In the genomic region with DNA sequence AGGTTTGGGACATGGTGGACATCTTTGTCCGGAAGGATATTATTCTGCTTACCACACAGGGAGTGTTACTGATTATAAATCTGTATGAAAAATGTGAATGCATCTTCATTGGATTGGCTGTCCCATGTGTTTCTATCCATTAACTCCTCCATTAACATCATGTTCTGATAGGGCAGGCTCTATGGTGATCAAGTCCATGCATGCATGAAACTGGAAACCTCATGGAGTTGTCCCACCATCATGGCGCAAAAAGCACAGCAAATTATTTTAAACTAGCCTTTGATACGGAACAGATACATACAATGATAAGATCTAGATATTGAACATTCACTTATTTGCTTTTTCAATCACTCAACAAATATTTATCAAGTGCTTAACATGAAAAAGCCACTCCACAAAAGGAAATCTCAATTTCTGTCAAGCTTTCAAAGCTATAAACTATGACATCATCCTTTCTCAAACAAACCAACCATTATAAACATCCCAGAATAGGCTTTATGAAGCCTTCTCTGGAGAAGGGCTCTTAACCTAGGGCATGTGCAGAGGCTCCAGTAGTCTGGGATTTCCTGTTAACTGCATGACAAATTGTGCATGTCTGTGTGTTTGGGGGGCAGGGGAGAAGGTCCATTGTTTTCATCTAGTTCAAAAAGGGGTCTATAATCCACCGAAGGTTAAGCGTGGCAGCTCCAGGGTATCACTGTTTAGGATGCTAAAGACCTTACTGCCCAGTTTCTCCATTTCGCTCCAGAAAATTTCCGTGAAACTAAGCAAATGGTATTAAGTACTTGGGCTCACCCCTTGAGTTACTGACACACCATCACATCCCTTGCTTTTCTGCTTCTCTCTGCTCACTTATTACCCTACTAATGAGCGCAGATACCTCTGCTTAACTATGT, we compare ENCODE assay signal across 12 cellular contexts. TPM values are rescaled to one million over a fixed set of nuclear protein-coding genes. Genes with fewer than 3 reads are reported as not detected.
DNase-seq lines count a peak whose midpoint lies in the region; ATAC-seq and TF ChIP-seq lines count a peak whose summit lies in the region.
"Had no signal": no experiment of that assay in that cellular context is flagged by ENCODE, and none has a peak within 500 bp of the region (broad histone marks: within the 10 kb centered on the region; RNA-seq: fewer than 3 reads in every experiment).

No MANE protein-coding gene starts in this region.

- no peak for TF ChIP-seq CTCF in coronary artery (IDR thresholded peaks at IDR 0.05)
- no peak for TF ChIP-seq CTCF in esophagus muscularis mucosa (IDR thresholded peaks at IDR 0.05)

- H3K4me3 ChIP-seq in coronary artery (no peak overlapping the region), esophagus muscularis mucosa (no peak overlapping the region)

- H3K9me3 Mint-ChIP-seq in activated T-cell treated with anti-CD3 and anti-CD28 coated beads, Interleukin-2, amount 50 U/mL, for 72 hours = no peaks in the 10 kb centered on the region
- H3K9me3 Mint-ChIP-seq: activated naive CD4-positive, alpha-beta T cell treated with anti-CD3 and anti-CD28 coated beads, Interleukin-2, amount 10 ng/mL, durations not matched to agents 7 days and 5 days had no signal

- no peaks in the 10 kb centered on the region for H3K9me3 ChIP-seq in esophagus muscularis mucosa

- intact Hi-C loops in esophagus muscularis mucosa (cut with DNase I) = no loop called here

- ATAC-seq in activated T-cell treated with anti-CD3 and anti-CD28 coated beads, Interleukin-2, amount 50 U/mL, for 72 hours (replicated peaks in 1 of 2) = no peak
- no peak for ATAC-seq in GM21717 (IDR thresholded peaks at IDR 0.05; ENCODE audit: unreplicated experiment)
- ATAC-seq: right cardiac atrium, T-cell had no signal

- no peak overlapping the region for H3K27ac Mint-ChIP-seq in activated T-cell treated with anti-CD3 and anti-CD28 coated beads, Interleukin-2, amount 50 U/mL, for 72 hours
- H3K27ac Mint-ChIP-seq: activated naive CD4-positive, alpha-beta T cell treated with anti-CD3 and anti-CD28 coated beads, Interleukin-2, amount 10 ng/mL, durations not matched to agents 7 days and 5 days; T-cell had no signal

- H3K27me3 Mint-ChIP-seq in activated T-cell treated with anti-CD3 and anti-CD28 coated beads, Interleukin-2, amount 50 U/mL, for 72 hours (ENCODE audit: low read depth) = peaks cover 23% of the 10 kb centered on the region
- H3K27me3 Mint-ChIP-seq: activated naive CD4-positive, alpha-beta T cell treated with anti-CD3 and anti-CD28 coated beads, Interleukin-2, amount 10 ng/mL, durations not matched to agents 7 days and 5 days had no signal

- no peaks in the 10 kb centered on the region for H3K27me3 ChIP-seq in esophagus muscularis mucosa

- TF ChIP-seq POLR2A in esophagus muscularis mucosa (IDR thresholded peaks at IDR 0.05; ENCODE audit: low read depth) = no peak

- 95% methylated on average over 8 of the region's 8 CpGs for WGBS in esophagus muscularis mucosa

- H3K27ac ChIP-seq in coronary artery (peak overlapping the region; percentile 89 to 94), esophagus muscularis mucosa (replicated peaks in 1 of 4) (no peak overlapping the region)

- TF ChIP-seq EP300 in esophagus muscularis mucosa (IDR thresholded peaks at IDR 0.05) = no peak

- no peaks in the 10 kb centered on the region for H3K36me3 Mint-ChIP-seq in activated T-cell treated with anti-CD3 and anti-CD28 coated beads, Interleukin-2, amount 50 U/mL, for 72 hours (ENCODE audit: insufficient read depth in 2 of 2)
- H3K36me3 Mint-ChIP-seq: activated naive CD4-positive, alpha-beta T cell treated with anti-CD3 and anti-CD28 coated beads, Interleukin-2, amount 10 ng/mL, durations not matched to agents 7 days and 5 days; T-cell had no signal

- H3K4me1 Mint-ChIP-seq in activated T-cell treated with anti-CD3 and anti-CD28 coated beads, Interleukin-2, amount 50 U/mL, for 72 hours (ENCODE audit: low read depth) = no peaks in the 10 kb centered on the region
- H3K4me1 Mint-ChIP-seq: activated naive CD4-positive, alpha-beta T cell treated with anti-CD3 and anti-CD28 coated beads, Interleukin-2, amount 10 ng/mL, durations not matched to agents 7 days and 5 days; T-cell had no signal

- no peaks in the 10 kb centered on the region for H3K36me3 ChIP-seq in esophagus muscularis mucosa

- DNase-seq in HCEC 1CT (peak; percentile 24), NCI-H2029 treated with DMSO at 0.1 percent for 48 hours (lab: John Stamatoyannopoulos, UW) (peak; percentile 50), coronary artery (ENCODE audit: low spot score) (no peak), renal cortical epithelial cell (ENCODE audit: low read depth) (peak; percentile 9), esophagus muscularis mucosa (ENCODE audit: extremely low spot score) (no peak)
- no peak for DNase-seq in activated T-cell treated with anti-CD3 and anti-CD28 coated beads, Interleukin-2, amount 50 U/mL, for 72 hours
- DNase-seq: activated naive CD4-positive, alpha-beta T cell treated with anti-CD3 and anti-CD28 coated beads, Interleukin-2, amount 10 ng/mL, durations not matched to agents 7 days and 5 days; stimulated activated CD4-positive, alpha-beta T cell treated with anti-CD3 and anti-CD28 coated beads, Interleukin-2, amount 100 ng/mL, for 48 hours; T-cell had no signal

- H3K4me3 Mint-ChIP-seq in activated T-cell treated with anti-CD3 and anti-CD28 coated beads, Interleukin-2, amount 50 U/mL, for 72 hours = no peak overlapping the region
- H3K4me3 Mint-ChIP-seq: activated naive CD4-positive, alpha-beta T cell treated with anti-CD3 and anti-CD28 coated beads, Interleukin-2, amount 10 ng/mL, durations not matched to agents 7 days and 5 days; T-cell had no signal

- H3K4me1 ChIP-seq in esophagus muscularis mucosa = peaks cover 15 to 33% (median 21%) of the 10 kb centered on the region in 4 donors

RNA-seq across cellular contexts. Expression of gene ADAMTS1, which starts 46.1 kb away (rescaled TPM):
- total RNA-seq in renal cortical epithelial cell (130 and 216 TPM in 2 replicates), esophagus muscularis mucosa (100 to 1,000 TPM in 2 of 4 donors, 10 to 100 TPM in 2; 60.6 to 164 (median 123) TPM)
- under 1 TPM in 1 of 2 donors, not detected in 1; 0.31 TPM for total RNA-seq in activated T-cell treated with anti-CD3 and anti-CD28 coated beads, Interleukin-2, amount 50 U/mL, for 72 hours
- total RNA-seq: OCI-LY7 had no signal

Comparison
In these comparisons a context has a peak if more than half of its experiments do, and no peak if none do; other contexts are left out.
1. DNase-seq: peak in HCEC 1CT (single experiment), NCI-H2029 treated with DMSO at 0.1 percent for 48 hours (single experiment) and renal cortical epithelial cell (single experiment); none in coronary artery (single experiment), activated T-cell treated with anti-CD3 and anti-CD28 coated beads, Interleukin-2, amount 50 U/mL, for 72 hours (0 of 2) and esophagus muscularis mucosa (single experiment).
2. H3K27ac ChIP-seq: peak in coronary artery (2 of 2); none in esophagus muscularis mucosa (0 of 4).
3. RNA of gene ADAMTS1, which starts 46.1 kb away (total RNA-seq): 130 to 216 TPM in renal cortical epithelial cell and 60.6 to 164 TPM in esophagus muscularis mucosa; 0.31 TPM in activated T-cell treated with anti-CD3 and anti-CD28 coated beads, Interleukin-2, amount 50 U/mL, for 72 hours; every median in the first group is over 10 times any median in the second.